In genomic region chr22:41976070-41976901, GRCh38 we compare ENCODE assay signal across 8 cellular contexts. TPM values are rescaled to one million over a fixed set of nuclear protein-coding genes. Genes with fewer than 3 reads are reported as not detected.
A peak's percentile ranks its signal among the peaks of the same experiment; 100 is the strongest.
DNase-seq lines count a peak whose midpoint lies in the region; ATAC-seq and TF ChIP-seq lines count a peak whose summit lies in the region.

No MANE protein-coding gene starts in this region.

- H3K4ac ChIP-seq in trophoblast cell (ENCODE audit: low read depth, low read length): no peak overlapping the region

- peaks cover 8% of the 10 kb centered on the region for H3K4me1 Mint-ChIP-seq in activated T-helper 2 cell treated with anti-CD3 and anti-CD28 coated beads, Interferon-gamma antibody, Interleukin-2, Interleukin-4, amounts not matched to agents 10 μg/mL and 5 μg/mL and 100 μg/mL, durations not matched to agents 14 hours and 24 hours and 36 hours (ENCODE audit: low read depth)

- DNase-seq in GM12865 (ENCODE audit: low read depth): peak; percentile 38
- DNase-seq in NCI-H69 (lab: John Stamatoyannopoulos, UW): peak; percentile 79
- peak; percentile 56 for DNase-seq in activated T-helper 2 cell treated with anti-CD3 and anti-CD28 coated beads, Interferon-gamma antibody, Interleukin-2, Interleukin-4, amounts not matched to agents 10 μg/mL and 5 μg/mL and 100 μg/mL, durations not matched to agents 14 hours and 24 hours and 36 hours (ENCODE audit: low spot score)
- peak in 1 of 2 donors; percentile 64 for DNase-seq in trophoblast cell

- H3K9ac ChIP-seq in trophoblast cell (ENCODE audit: low read length): no peak overlapping the region

- H3K4me2 ChIP-seq in trophoblast cell (ENCODE audit: low read length): peak overlapping the region; percentile 83

- no peak overlapping the region for H2AK5ac ChIP-seq in trophoblast cell (ENCODE audit: low read length)

- H2AFZ ChIP-seq in trophoblast cell (ENCODE audit: insufficient read depth, low read length, poor library complexity): no peak overlapping the region

- peak overlapping the region; percentile 74 for H3K4me3 Mint-ChIP-seq in activated T-helper 2 cell treated with anti-CD3 and anti-CD28 coated beads, Interferon-gamma antibody, Interleukin-2, Interleukin-4, amounts not matched to agents 10 μg/mL and 5 μg/mL and 100 μg/mL, durations not matched to agents 14 hours and 24 hours and 36 hours (ENCODE audit: low read depth)

- H3K27me3 ChIP-seq in gastroesophageal sphincter: peaks cover 71% of the 10 kb centered on the region
- peaks cover 30% of the 10 kb centered on the region for H3K27me3 ChIP-seq in trophoblast cell (ENCODE audit: insufficient read depth, low read length)

- H3K27me3 Mint-ChIP-seq in activated T-helper 2 cell treated with anti-CD3 and anti-CD28 coated beads, Interferon-gamma antibody, Interleukin-2, Interleukin-4, amounts not matched to agents 10 μg/mL and 5 μg/mL and 100 μg/mL, durations not matched to agents 14 hours and 24 hours and 36 hours (ENCODE audit: low read depth): peaks cover 35% of the 10 kb centered on the region

- H4K12ac ChIP-seq in trophoblast cell (ENCODE audit: low read depth, low read length): no peak overlapping the region

- H3K27ac ChIP-seq in gastroesophageal sphincter: no peak overlapping the region
- H3K27ac ChIP-seq in trophoblast cell (ENCODE audit: low read depth, low read length): no peak overlapping the region

- no peak for TF ChIP-seq POLR2A in gastroesophageal sphincter (IDR thresholded peaks at IDR 0.05)

- intact Hi-C loops in activated T-helper 2 cell treated with anti-CD3 and anti-CD28 coated beads, Interferon-gamma antibody, Interleukin-2, Interleukin-4, amounts not matched to agents 10 μg/mL and 5 μg/mL and 100 μg/mL, durations not matched to agents 14 hours and 24 hours and 36 hours (cut with micrococcal nuclease): loop anchor here (5.0 kb wide), 1 partner anchor 96 kb away; the partner anchor contains the start of genes NAGA and PHETA2

- TF ChIP-seq CTCF in GM12865 (IDR thresholded peaks at IDR 0.05; ENCODE audit: insufficient read depth, low read depth, low read length, missing control alignments) (no peak), gastroesophageal sphincter (IDR thresholded peaks at IDR 0.05) (no peak)

- TF ChIP-seq EP300 in gastroesophageal sphincter (IDR thresholded peaks at IDR 0.05): no peak

- no peak overlapping the region for H2BK12ac ChIP-seq in trophoblast cell (ENCODE audit: low read length)

- no peak overlapping the region for H3K18ac ChIP-seq in trophoblast cell (ENCODE audit: low read length)

- 36 to 50% methylated on average over 2 to 3 of the region's 72 CpGs for WGBS in gastroesophageal sphincter (ENCODE audit: low coverage in 1 of 2), 2 donors
- WGBS in trophoblast cell (ENCODE audit: extremely low coverage, insufficient coverage, insufficient read length): no CpG with 5 or more reads among the region's 72 CpGs

- ATAC-seq in gastroesophageal sphincter (peak; percentile 60), GM18909 (IDR thresholded peaks at IDR 0.05; ENCODE audit: poor library complexity, unreplicated experiment) (no peak), HG03159 (IDR thresholded peaks at IDR 0.05; ENCODE audit: unreplicated experiment) (no peak), GM21367 (IDR thresholded peaks at IDR 0.05; ENCODE audit: unreplicated experiment) (no peak)

- H3K79me1 ChIP-seq in trophoblast cell (ENCODE audit: low read length): no peaks in the 10 kb centered on the region

- H3K9me3 ChIP-seq in gastroesophageal sphincter (no peaks in the 10 kb centered on the region), trophoblast cell (ENCODE audit: insufficient read depth, low read depth, low read length) (peaks cover 8% of the 10 kb centered on the region)

- H3K23ac ChIP-seq in trophoblast cell (ENCODE audit: low read length): no peak overlapping the region

- H3K4me1 ChIP-seq in gastroesophageal sphincter: peaks cover 0 to 16% (median 9%) of the 10 kb centered on the region in 3 donors
- peaks cover 0 to 8% of the 10 kb centered on the region in 2 experiments for H3K4me1 ChIP-seq in trophoblast cell (ENCODE audit: control insufficient read depth in 1 of 2, insufficient read depth in 2 of 2, low read length in 2 of 2)

- no peaks in the 10 kb centered on the region for H3K79me2 ChIP-seq in trophoblast cell (ENCODE audit: control insufficient read depth, insufficient read depth, low read length, poor library complexity)

- H3K14ac ChIP-seq in trophoblast cell (ENCODE audit: low read length): no peak overlapping the region

- H3K4me3 ChIP-seq in GM12865 (ENCODE audit: low read depth, low read length): peak overlapping the region; percentile 60
- peak overlapping the region in 1 of 2 donors; percentile 54 for H3K4me3 ChIP-seq in gastroesophageal sphincter
- H3K4me3 ChIP-seq in trophoblast cell (ENCODE audit: low read depth, low read length): peak overlapping the region; percentile 48

- H2BK5ac ChIP-seq in trophoblast cell (ENCODE audit: low read depth, low read length, poor library complexity): no peak overlapping the region

- no peak overlapping the region for H3K27ac Mint-ChIP-seq in activated T-helper 2 cell treated with anti-CD3 and anti-CD28 coated beads, Interferon-gamma antibody, Interleukin-2, Interleukin-4, amounts not matched to agents 10 μg/mL and 5 μg/mL and 100 μg/mL, durations not matched to agents 14 hours and 24 hours and 36 hours

- no peaks in the 10 kb centered on the region for H3K9me3 Mint-ChIP-seq in activated T-helper 2 cell treated with anti-CD3 and anti-CD28 coated beads, Interferon-gamma antibody, Interleukin-2, Interleukin-4, amounts not matched to agents 10 μg/mL and 5 μg/mL and 100 μg/mL, durations not matched to agents 14 hours and 24 hours and 36 hours

- no peaks in the 10 kb centered on the region for H3K36me3 ChIP-seq in gastroesophageal sphincter
- H3K36me3 ChIP-seq in trophoblast cell (ENCODE audit: control insufficient read depth in 1 of 2, insufficient read depth in 2 of 2, low read length in 2 of 2): no peaks in the 10 kb centered on the region

- H3K36me3 Mint-ChIP-seq in activated T-helper 2 cell treated with anti-CD3 and anti-CD28 coated beads, Interferon-gamma antibody, Interleukin-2, Interleukin-4, amounts not matched to agents 10 μg/mL and 5 μg/mL and 100 μg/mL, durations not matched to agents 14 hours and 24 hours and 36 hours (ENCODE audit: low read depth): no peaks in the 10 kb centered on the region

- no peak overlapping the region for H4K91ac ChIP-seq in trophoblast cell (ENCODE audit: low read depth, low read length)

- no peak overlapping the region for H2BK120ac ChIP-seq in trophoblast cell (ENCODE audit: insufficient read depth, low read length, poor library complexity)

- H4K8ac ChIP-seq in trophoblast cell (ENCODE audit: low read depth, low read length): no peak overlapping the region

RNA-seq across cellular contexts. Expression of gene SEPTIN3, which starts 7.0 kb away (rescaled TPM):
- total RNA-seq in activated T-helper 2 cell treated with anti-CD3 and anti-CD28 coated beads, Interferon-gamma antibody, Interleukin-2, Interleukin-4, amounts not matched to agents 10 μg/mL and 5 μg/mL and 100 μg/mL, durations not matched to agents 14 hours and 24 hours and 36 hours: 7.1 and 8.5 TPM in 2 replicates
- 1 to 10 TPM in 1 of 4 donors, under 1 TPM in 2, not detected in 1; 0.13 to 1.2 (median 0.93) TPM for total RNA-seq in gastroesophageal sphincter
- 4.4 TPM in 2 replicates for polyA plus RNA-seq in trophoblast cell (2013)

RNA-seq across cellular contexts. Expression of gene WBP2NL, which starts 22.3 kb away (rescaled TPM):
- 1.3 and 1.6 TPM in 2 replicates for total RNA-seq in activated T-helper 2 cell treated with anti-CD3 and anti-CD28 coated beads, Interferon-gamma antibody, Interleukin-2, Interleukin-4, amounts not matched to agents 10 μg/mL and 5 μg/mL and 100 μg/mL, durations not matched to agents 14 hours and 24 hours and 36 hours
- total RNA-seq in gastroesophageal sphincter: 1 to 10 TPM in 1 of 4 donors, under 1 TPM in 3; 0.22 to 2.8 (median 0.59) TPM
- polyA plus RNA-seq in trophoblast cell (2013): not detected in 2 replicates

RNA-seq across cellular contexts. Expression of gene CENPM, which starts 29.3 kb away (rescaled TPM):
- 58.6 and 59.3 TPM in 2 replicates for total RNA-seq in activated T-helper 2 cell treated with anti-CD3 and anti-CD28 coated beads, Interferon-gamma antibody, Interleukin-2, Interleukin-4, amounts not matched to agents 10 μg/mL and 5 μg/mL and 100 μg/mL, durations not matched to agents 14 hours and 24 hours and 36 hours
- 1 to 10 TPM in 2 of 4 donors, not detected in 2; 1.9 to 3.4 TPM for total RNA-seq in gastroesophageal sphincter
- 17.4 and 17.7 TPM in 2 replicates for polyA plus RNA-seq in trophoblast cell (2013)

RNA-seq across cellular contexts. Expression of gene TNFRSF13C, which starts 49.7 kb away (rescaled TPM):
- 2.7 and 3.1 TPM in 2 replicates for total RNA-seq in activated T-helper 2 cell treated with anti-CD3 and anti-CD28 coated beads, Interferon-gamma antibody, Interleukin-2, Interleukin-4, amounts not matched to agents 10 μg/mL and 5 μg/mL and 100 μg/mL, durations not matched to agents 14 hours and 24 hours and 36 hours
- total RNA-seq in gastroesophageal sphincter: under 1 TPM in 2 of 4 donors, not detected in 2; 0.12 to 0.16 TPM
- 0.36 and 0.38 TPM in 2 replicates for polyA plus RNA-seq in trophoblast cell (2013)
